In genomic region chr10:132232553-132232949, GRCh38 we compare ENCODE assay signal across 9 cellular contexts. TPM values are rescaled to one million over a fixed set of nuclear protein-coding genes. Genes with fewer than 3 reads are reported as not detected.
DNase-seq lines count a peak whose midpoint lies in the region; ATAC-seq and TF ChIP-seq lines count a peak whose summit lies in the region.
"Had no signal": no experiment of that assay in that cellular context is flagged by ENCODE, and none has a peak within 500 bp of the region (broad histone marks: within the 10 kb centered on the region; RNA-seq: fewer than 3 reads in every experiment).

No MANE protein-coding gene starts in this region.

- no peak overlapping the region for H4K8ac ChIP-seq in neuronal stem cell (ENCODE audit: low read depth, low read length)

- no peaks in the 10 kb centered on the region for H3K36me3 Mint-ChIP-seq in activated T-helper 1 cell treated with anti-CD3 and anti-CD28 coated beads, Interleukin-12 subunit alpha, Interleukin-12 subunit beta, Interleukin-2, Interleukin-4 antibody, amounts not matched to agents 30 ng/mL and 10 ng/mL and 1 ng/mL, durations not matched to agents 14 hours and 24 hours and 36 hours (ENCODE audit: low read depth)
- H3K36me3 Mint-ChIP-seq in MCF 10A (ENCODE audit: insufficient read depth, unreplicated experiment): peaks cover 4% of the 10 kb centered on the region

- H3K9me3 ChIP-seq in DOHH2 (ENCODE audit: control insufficient read depth, insufficient read depth, low read length) (no peaks in the 10 kb centered on the region), neuronal stem cell (replicated peaks in 1 of 2; ENCODE audit: control insufficient read depth in 2 of 2, insufficient read depth in 1 of 2, low read depth in 1 of 2, low read length in 2 of 2) (no peaks in the 10 kb centered on the region)
- H3K9me3 ChIP-seq: breast epithelium had no signal

- TF ChIP-seq CTCF in DOHH2 (IDR thresholded peaks at IDR 0.05; ENCODE audit: low read depth, low read length, poor library complexity, severe bottlenecking) (peak; percentile 39), MCF 10A (IDR thresholded peaks at IDR 0.05; ENCODE audit: unreplicated experiment) (no peak)

- H2BK5ac ChIP-seq in neuronal stem cell (ENCODE audit: low read length): no peak overlapping the region

- H3F3A ChIP-seq in DOHH2 (ENCODE audit: control insufficient read depth, insufficient read depth): no peaks in the 10 kb centered on the region

- peaks cover 6% of the 10 kb centered on the region for H3K79me1 ChIP-seq in neuronal stem cell (ENCODE audit: low read depth, low read length)

- no peak for ATAC-seq in esophagus mucosa

- no peaks in the 10 kb centered on the region for H4K20me1 ChIP-seq in DOHH2 (ENCODE audit: control insufficient read depth, insufficient read depth, low read depth, low read length)

- H2AK5ac ChIP-seq in neuronal stem cell (ENCODE audit: low read depth, low read length): peak overlapping the region; percentile 92

- peak overlapping the region; percentile 21 for H2BK15ac ChIP-seq in neuronal stem cell (ENCODE audit: low read length)

- no peak overlapping the region for H3K14ac ChIP-seq in neuronal stem cell (ENCODE audit: low read length)

- H2BK120ac ChIP-seq in neuronal stem cell (ENCODE audit: low read depth, low read length): no peak overlapping the region

- no peak overlapping the region for H3K9ac ChIP-seq in neuronal stem cell (ENCODE audit: low read depth, low read length, poor library complexity)

- intact Hi-C loops in activated T-helper 1 cell treated with anti-CD3 and anti-CD28 coated beads, Interleukin-12 subunit alpha, Interleukin-12 subunit beta, Interleukin-2, Interleukin-4 antibody, amounts not matched to agents 30 ng/mL and 10 ng/mL and 1 ng/mL, durations not matched to agents 14 hours and 24 hours and 36 hours (cut with micrococcal nuclease): loop anchor here (5.0 kb wide), 1 partner anchor 75 kb away; the partner anchor contains the start of gene STK32C
- intact Hi-C loops in MCF 10A (cut with micrococcal nuclease): no loop called here

- no peak overlapping the region for H3K4me3 ChIP-seq in DOHH2 (ENCODE audit: low read length)
- H3K4me3 ChIP-seq in neuronal stem cell (ENCODE audit: low read length in 2 of 2): no peak overlapping the region
- H3K4me3 ChIP-seq: breast epithelium had no signal

- no CpG with 5 or more reads among the region's 16 CpGs for WGBS in neuronal stem cell (ENCODE audit: extremely low coverage in 2 of 2, insufficient read length in 2 of 2, insufficient replicate concordance in 1 of 2), 2 donors

- no peak overlapping the region for H3K23ac ChIP-seq in neuronal stem cell (ENCODE audit: low read depth, low read length, poor library complexity)

- CTCF ChIA-PET in MCF 10A (lab: Yijun Ruan, JAX): interaction anchor here (0.6 to 0.7 kb wide), 2 partner anchors 9 to 310 kb away, joined by 3 to 5 read pairs; no protein-coding TSS in a partner anchor

- H3K27ac ChIP-seq in DOHH2 (ENCODE audit: low read depth, low read length) (no peak overlapping the region), neuronal stem cell (replicated peaks; ENCODE audit: low read length) (no peak overlapping the region)
- H3K27ac ChIP-seq: breast epithelium had no signal

- no peak overlapping the region for H3K4me3 Mint-ChIP-seq in activated T-helper 1 cell treated with anti-CD3 and anti-CD28 coated beads, Interleukin-12 subunit alpha, Interleukin-12 subunit beta, Interleukin-2, Interleukin-4 antibody, amounts not matched to agents 30 ng/mL and 10 ng/mL and 1 ng/mL, durations not matched to agents 14 hours and 24 hours and 36 hours
- no peak overlapping the region for H3K4me3 Mint-ChIP-seq in MCF 10A (ENCODE audit: unreplicated experiment)

- H3K36me3 ChIP-seq in DOHH2 (ENCODE audit: control insufficient read depth, low read length) (no peaks in the 10 kb centered on the region), neuronal stem cell (replicated peaks in 1 of 2; ENCODE audit: control insufficient read depth in 2 of 2, insufficient read depth in 2 of 2, low read length in 2 of 2) (peaks cover 0 to 3% of the 10 kb centered on the region in 2 donors)
- H3K36me3 ChIP-seq: breast epithelium had no signal

- H3K4me1 ChIP-seq in DOHH2 (ENCODE audit: control insufficient read depth, low read length): peaks cover 24% of the 10 kb centered on the region
- peaks cover 0 to 7% of the 10 kb centered on the region in 2 donors for H3K4me1 ChIP-seq in neuronal stem cell (ENCODE audit: control insufficient read depth in 2 of 2, insufficient read depth in 1 of 2, low read depth in 1 of 2, low read length in 2 of 2)
- H3K4me1 ChIP-seq: breast epithelium had no signal

- H3K27me3 ChIP-seq in DOHH2 (ENCODE audit: control insufficient read depth, low read length) (no peaks in the 10 kb centered on the region), neuronal stem cell (ENCODE audit: control insufficient read depth in 3 of 3, insufficient read depth in 3 of 3, low read depth in 1 of 3, low read length in 3 of 3) (no peaks in the 10 kb centered on the region)
- H3K27me3 ChIP-seq: breast epithelium had no signal

- H4K91ac ChIP-seq in neuronal stem cell (ENCODE audit: low read depth, low read length, poor library complexity): no peak overlapping the region

- no peaks in the 10 kb centered on the region for H3K79me2 ChIP-seq in DOHH2 (ENCODE audit: control insufficient read depth, low read length)

- H3K18ac ChIP-seq in neuronal stem cell (ENCODE audit: low read length): no peak overlapping the region

- H3K27ac Mint-ChIP-seq in activated T-helper 1 cell treated with anti-CD3 and anti-CD28 coated beads, Interleukin-12 subunit alpha, Interleukin-12 subunit beta, Interleukin-2, Interleukin-4 antibody, amounts not matched to agents 30 ng/mL and 10 ng/mL and 1 ng/mL, durations not matched to agents 14 hours and 24 hours and 36 hours: peak overlapping the region; percentile 73
- no peak overlapping the region for H3K27ac Mint-ChIP-seq in MCF 10A (ENCODE audit: low read depth, unreplicated experiment)

- POLR2A ChIA-PET in MCF 10A (lab: Yijun Ruan, JAX): no interaction called here

- H3K4me2 ChIP-seq in DOHH2 (ENCODE audit: low read length) (peak overlapping the region; percentile 26; the same call in 1 of the 2 replicates), neuronal stem cell (ENCODE audit: insufficient read depth, low read length, poor library complexity, severe bottlenecking) (no peak overlapping the region)

- H2AFZ ChIP-seq in neuronal stem cell (ENCODE audit: low read length): no peak overlapping the region

- no peaks in the 10 kb centered on the region for H3K9me3 Mint-ChIP-seq in activated T-helper 1 cell treated with anti-CD3 and anti-CD28 coated beads, Interleukin-12 subunit alpha, Interleukin-12 subunit beta, Interleukin-2, Interleukin-4 antibody, amounts not matched to agents 30 ng/mL and 10 ng/mL and 1 ng/mL, durations not matched to agents 14 hours and 24 hours and 36 hours
- H3K9me3 Mint-ChIP-seq in MCF 10A (ENCODE audit: unreplicated experiment): no peaks in the 10 kb centered on the region

- DNase-seq in NAMALWA (ENCODE audit: low spot score) (peak; percentile 16), neuronal stem cell (ENCODE audit: low spot score) (no peak), MCF 10A (ENCODE audit: unreplicated experiment) (no peak)
- DNase-seq in activated T-helper 1 cell treated with anti-CD3 and anti-CD28 coated beads, Interleukin-12 subunit alpha, Interleukin-12 subunit beta, Interleukin-2, Interleukin-4 antibody, amounts not matched to agents 30 ng/mL and 10 ng/mL and 1 ng/mL, durations not matched to agents 14 hours and 24 hours and 36 hours (ENCODE audit: low spot score): no peak
- DNase-seq in activated CD8-positive, alpha-beta memory T cell treated with anti-CD3 and anti-CD28 coated beads for 24 hours: no peak
- DNase-seq: foreskin fibroblast had no signal

- H3K4me1 Mint-ChIP-seq in activated T-helper 1 cell treated with anti-CD3 and anti-CD28 coated beads, Interleukin-12 subunit alpha, Interleukin-12 subunit beta, Interleukin-2, Interleukin-4 antibody, amounts not matched to agents 30 ng/mL and 10 ng/mL and 1 ng/mL, durations not matched to agents 14 hours and 24 hours and 36 hours (ENCODE audit: low read depth): peaks cover 24% of the 10 kb centered on the region
- H3K4me1 Mint-ChIP-seq in MCF 10A (ENCODE audit: insufficient read depth, unreplicated experiment): no peaks in the 10 kb centered on the region

- no peak overlapping the region for H3K4ac ChIP-seq in neuronal stem cell (ENCODE audit: low read length)

- H3K27me3 Mint-ChIP-seq in activated T-helper 1 cell treated with anti-CD3 and anti-CD28 coated beads, Interleukin-12 subunit alpha, Interleukin-12 subunit beta, Interleukin-2, Interleukin-4 antibody, amounts not matched to agents 30 ng/mL and 10 ng/mL and 1 ng/mL, durations not matched to agents 14 hours and 24 hours and 36 hours (ENCODE audit: insufficient read depth): no peaks in the 10 kb centered on the region
- H3K27me3 Mint-ChIP-seq in MCF 10A (ENCODE audit: insufficient read depth, unreplicated experiment): no peaks in the 10 kb centered on the region

- no peaks in the 10 kb centered on the region for H3K9me2 ChIP-seq in DOHH2 (replicated peaks; ENCODE audit: control insufficient read depth, low read length)

- no TSS peak for BruUV-seq in MCF 10A (replicated peaks; lab: Mats Ljungman, UMichigan)

- H2BK12ac ChIP-seq in neuronal stem cell (ENCODE audit: low read length): no peak overlapping the region

RNA-seq across cellular contexts. Expression of gene DPYSL4, which starts 45.8 kb away (rescaled TPM):
- total RNA-seq in activated T-helper 1 cell treated with anti-CD3 and anti-CD28 coated beads, Interleukin-12 subunit alpha, Interleukin-12 subunit beta, Interleukin-2, Interleukin-4 antibody, amounts not matched to agents 30 ng/mL and 10 ng/mL and 1 ng/mL, durations not matched to agents 14 hours and 24 hours and 36 hours: 24.1 and 24.7 TPM in 2 replicates
- 27.1 TPM for polyA plus RNA-seq in neuronal stem cell (2013, experiment 1 of 2)
- polyA plus RNA-seq in neuronal stem cell (2013, experiment 2 of 2): 25.4 TPM
- total RNA-seq in esophagus mucosa (1.6 TPM), MCF 10A (2022) (0.21 TPM in 1 of 2 replicates, not detected in the other)
